In genomic region chr15:20348900-20349773, GRCh38 we compare ENCODE assay signal across 18 cellular contexts.
DNase-seq lines count a peak whose midpoint lies in the region; ATAC-seq, FAIRE-seq and TF ChIP-seq lines count a peak whose summit lies in the region.
"Had no signal": no experiment of that assay in that cellular context is flagged by ENCODE, and none has a peak within 500 bp of the region (broad histone marks: within the 10 kb centered on the region; RNA-seq: fewer than 3 reads in every experiment).

No MANE protein-coding gene starts in this region.

- ATAC-seq in A549 = peak; percentile 5 to 7; a peak in 3 of 6 replicates
- ATAC-seq in naive thymus-derived CD4-positive, alpha-beta T cell = peak; percentile 5
- no peak for ATAC-seq in HG03439 (IDR thresholded peaks at IDR 0.05; ENCODE audit: unreplicated experiment)
- ATAC-seq: HCT116, left lung, pancreas had no signal

- H3K4me1 ChIP-seq in A549 = no peaks in the 10 kb centered on the region
- H3K4me1 ChIP-seq in naive thymus-derived CD4-positive, alpha-beta T cell (ENCODE audit: control insufficient read depth in 2 of 2, insufficient read depth in 2 of 2, low read length in 2 of 2) = peaks cover 0 to 17% of the 10 kb centered on the region in 2 donors
- H3K4me1 ChIP-seq: BE2C, left lung, pancreas had no signal

- peaks cover 0 to 13% (median 0%) of the 10 kb centered on the region in 5 donors for H3K27me3 Mint-ChIP-seq in naive thymus-derived CD4-positive, alpha-beta T cell

- TF ChIP-seq EP300 in A549 (IDR thresholded peaks at IDR 0.05) = no peak

- no peak overlapping the region for H3K27ac Mint-ChIP-seq in naive thymus-derived CD4-positive, alpha-beta T cell
- H3K27ac Mint-ChIP-seq: stimulated activated naive B cell treated with anti-CD40 and anti-IgM and Interleukin-4, amounts not matched to agents 10 μg/mL and 1 μg/mL and 100 μg/mL, for 72 hours had no signal

- intact Hi-C loops in naive thymus-derived CD4-positive, alpha-beta T cell (cut with micrococcal nuclease) = no loop called here

- 34% methylated on average over 18 of the region's 18 CpGs for WGBS in A549 (ENCODE audit: missing lambda C conversion rate)

- no peaks in the 10 kb centered on the region for H3K9me3 Mint-ChIP-seq in naive thymus-derived CD4-positive, alpha-beta T cell
- H3K9me3 Mint-ChIP-seq: stimulated activated naive B cell treated with anti-CD40 and anti-IgM and Interleukin-4, amounts not matched to agents 10 μg/mL and 1 μg/mL and 100 μg/mL, for 72 hours had no signal

- DNase-seq in A549 (ENCODE audit: low read depth in 1 of 2, low spot score in 1 of 2) = peak in 1 of 2 experiments; percentile 6
- peak; percentile 24 for DNase-seq in GM13977 (ENCODE audit: low spot score)
- DNase-seq in coronary artery (ENCODE audit: low spot score) = peak; percentile 74
- DNase-seq in naive thymus-derived CD4-positive, alpha-beta T cell = peak in 1 of 9 donors; percentile 22
- DNase-seq in RKO (ENCODE audit: low spot score) = no peak
- no peak for DNase-seq in NK-92 (lab: John Stamatoyannopoulos, UW; ENCODE audit: unreplicated experiment)
- DNase-seq in globus pallidus (ENCODE audit: low spot score) = no peak
- DNase-seq: BE2C; EL; NCI-H1048; NCI-H446; stimulated activated naive B cell treated with anti-CD40 and anti-IgM and Interleukin-4, amounts not matched to agents 10 μg/mL and 1 μg/mL and 100 μg/mL, for 72 hours; T-helper 9 cell had no signal

- CTCF ChIA-PET in A549 (lab: Yijun Ruan, JAX) = interaction anchor here (0.7 to 4.4 kb wide), 6 partner anchors 8 to 1874 kb away, joined by 3 to 36 read pairs (median 5); no protein-coding TSS in a partner anchor
- CTCF ChIA-PET in naive thymus-derived CD4-positive, alpha-beta T cell (lab: Charles Lee) = interaction anchor here (1.2 kb wide), 1 partner anchor 1874 kb away, joined by 4 read pairs; no protein-coding TSS in a partner anchor

- FAIRE-seq in A549 (lab: Jason Lieb, UNC) = no peak
- FAIRE-seq: pancreas, RCC 7860 had no signal

- no peak overlapping the region for H3K4me3 Mint-ChIP-seq in naive thymus-derived CD4-positive, alpha-beta T cell
- H3K4me3 Mint-ChIP-seq: stimulated activated naive B cell treated with anti-CD40 and anti-IgM and Interleukin-4, amounts not matched to agents 10 μg/mL and 1 μg/mL and 100 μg/mL, for 72 hours had no signal

- no peak overlapping the region for H3K4me2 ChIP-seq in A549

- in situ Hi-C loops in GM13977 (cut with MboI; ENCODE audit: low pct_unique_long_range_greater_than_20kb, low sequenced_read_pairs, unreplicated experiment) = loop anchor here (10.0 kb wide), 1 partner anchor 54 kb away; no protein-coding TSS in a partner anchor

- no peak for TF ChIP-seq POLR2A in A549 (IDR thresholded peaks at IDR 0.05; ENCODE audit: low read length)

- H3K4me1 Mint-ChIP-seq in naive thymus-derived CD4-positive, alpha-beta T cell = peaks cover 0 to 1% (median 0%) of the 10 kb centered on the region in 7 donors
- H3K4me1 Mint-ChIP-seq: stimulated activated naive B cell treated with anti-CD40 and anti-IgM and Interleukin-4, amounts not matched to agents 10 μg/mL and 1 μg/mL and 100 μg/mL, for 72 hours had no signal

- H3K27ac ChIP-seq in A549 = no peak overlapping the region
- H3K27ac ChIP-seq in coronary artery = no peak overlapping the region
- H3K27ac ChIP-seq in naive thymus-derived CD4-positive, alpha-beta T cell (ENCODE audit: low read depth, low read length) = no peak overlapping the region
- H3K27ac ChIP-seq: left lung, pancreas had no signal

- TF ChIP-seq CTCF in A549 (IDR thresholded peaks at IDR 0.05) (no peak), GM13977 (IDR thresholded peaks at IDR 0.05; ENCODE audit: extremely low read depth, insufficient read depth, missing control alignments) (no peak), coronary artery (IDR thresholded peaks at IDR 0.05) (no peak)

- H3K4me3 ChIP-seq in A549 (no peak overlapping the region), coronary artery (no peak overlapping the region)
- no peak overlapping the region for H3K4me3 ChIP-seq in naive thymus-derived CD4-positive, alpha-beta T cell (ENCODE audit: low read length)
- H3K4me3 ChIP-seq: left lung, pancreas had no signal

- no peaks in the 10 kb centered on the region for H3K36me3 Mint-ChIP-seq in naive thymus-derived CD4-positive, alpha-beta T cell
- H3K36me3 Mint-ChIP-seq: stimulated activated naive B cell treated with anti-CD40 and anti-IgM and Interleukin-4, amounts not matched to agents 10 μg/mL and 1 μg/mL and 100 μg/mL, for 72 hours had no signal

- TF ChIP-seq RAD21 in A549 (conservative IDR thresholded peaks at IDR 0.05 in 1 of 2, IDR thresholded peaks at IDR 0.05 in 1 of 2) = no peak

- POLR2A ChIA-PET in A549 (lab: Yijun Ruan, JAX) = no interaction called here
- POLR2A ChIA-PET in naive thymus-derived CD4-positive, alpha-beta T cell (lab: Charles Lee) = no interaction called here

- peaks cover 56% of the 10 kb centered on the region for H3K9me3 ChIP-seq in A549
- H3K9me3 ChIP-seq in naive thymus-derived CD4-positive, alpha-beta T cell (ENCODE audit: control insufficient read depth in 2 of 3, low read length in 3 of 3) = peaks cover 0 to 5% (median 0%) of the 10 kb centered on the region in 3 experiments
- H3K9me3 ChIP-seq: pancreas had no signal

- H3K36me3 ChIP-seq in naive thymus-derived CD4-positive, alpha-beta T cell (ENCODE audit: control insufficient read depth in 2 of 3, insufficient read depth in 3 of 3, low read length in 3 of 3) = no peaks in the 10 kb centered on the region
- H3K36me3 ChIP-seq: BE2C, left lung, pancreas had no signal

- H3K27me3 ChIP-seq in naive thymus-derived CD4-positive, alpha-beta T cell (ENCODE audit: control insufficient read depth in 2 of 2, insufficient read depth in 2 of 2, low read length in 2 of 2) = no peaks in the 10 kb centered on the region
- H3K27me3 ChIP-seq: BE2C had no signal

TF ChIP-seq in A549, 52 proteins besides CTCF, POLR2A, EP300 and RAD21:
- TF ChIP-seq HDAC2 (IDR thresholded peaks at IDR 0.05) (no peak), TFCP2L1 (CRISPR knock-in tag; IDR thresholded peaks at IDR 0.05) (no peak), EHF (CRISPR knock-in tag; IDR thresholded peaks at IDR 0.05) (no peak), MAZ (IDR thresholded peaks at IDR 0.05; ENCODE audit: borderline replicate concordance, low read depth, low read length) (no peak), RNF2 (IDR thresholded peaks at IDR 0.05; ENCODE audit: borderline replicate concordance, low read depth) (no peak), CBX2 (IDR thresholded peaks at IDR 0.05; ENCODE audit: borderline replicate concordance, low read depth) (no peak)
- TF ChIP-seq, protein P1, sequence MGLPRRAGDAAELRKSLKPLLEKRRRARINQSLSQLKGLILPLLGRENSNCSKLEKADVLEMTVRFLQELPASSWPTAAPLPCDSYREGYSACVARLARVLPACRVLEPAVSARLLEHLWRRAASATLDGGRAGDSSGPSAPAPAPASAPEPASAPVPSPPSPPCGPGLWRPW (IDR thresholded peaks at IDR 0.05) = no peak
TF ChIP-seq in A549: peak in this region for 0.

Comparison
In these comparisons a context has a peak if more than half of its experiments do, and no peak if none do; other contexts are left out.
1. DNase-seq: peak in GM13977 (single experiment) and coronary artery (single experiment); none in RKO (single experiment), NK-92 (single experiment) and globus pallidus (single experiment).